ENCODE assay signal across 8 cellular contexts in the genomic region with DNA sequence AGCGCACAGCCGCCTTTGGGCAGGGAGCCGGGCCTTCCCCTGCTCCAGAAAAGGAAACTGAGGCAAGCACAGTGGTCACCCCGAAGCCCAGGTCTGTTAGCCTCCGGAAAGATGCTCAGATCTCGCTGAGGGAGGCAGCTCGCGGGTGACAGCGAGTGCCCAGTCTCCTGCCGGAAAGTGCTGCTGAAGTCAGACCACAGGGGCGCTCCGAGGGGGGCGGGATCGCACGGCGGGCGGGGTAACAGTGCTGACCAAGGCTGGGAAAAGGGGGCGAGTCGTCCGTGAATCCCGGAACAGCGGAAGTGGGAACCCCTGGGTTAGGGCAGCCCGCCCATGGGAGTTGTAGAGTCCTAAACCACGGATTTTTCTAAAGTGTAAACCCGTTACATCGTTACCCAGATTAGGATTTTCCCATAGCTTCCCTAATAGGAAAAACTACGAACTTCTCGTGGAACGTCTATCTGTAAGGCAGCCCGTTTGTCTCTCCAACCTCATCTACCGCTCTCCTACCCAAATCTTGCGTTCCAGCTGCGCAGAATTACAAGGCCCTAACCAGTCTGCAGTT. TPM values are rescaled to one million over a fixed set of nuclear protein-coding genes. Genes with fewer than 3 reads are reported as not detected.
DNase-seq lines count a peak whose midpoint lies in the region; ATAC-seq and TF ChIP-seq lines count a peak whose summit lies in the region.

No MANE protein-coding gene starts in this region.

- TF ChIP-seq CTCF in coronary artery (IDR thresholded peaks at IDR 0.05) = no peak

- H3K27ac ChIP-seq in coronary artery = peak overlapping the region; percentile 83 to 87

- no peaks in the 10 kb centered on the region for H3K9me3 Mint-ChIP-seq in T-helper 1 cell treated with Interleukin-12 subunit alpha and Interleukin-12 subunit beta and Interleukin-4 antibody, amounts not matched to agents 30 μg/mL and 1 μg/mL, for 36 hours

- H3K4me1 Mint-ChIP-seq in T-helper 1 cell treated with Interleukin-12 subunit alpha and Interleukin-12 subunit beta and Interleukin-4 antibody, amounts not matched to agents 30 μg/mL and 1 μg/mL, for 36 hours (ENCODE audit: low read depth) = peaks cover 13% of the 10 kb centered on the region

- peak overlapping the region; percentile 78 for H3K27ac Mint-ChIP-seq in T-helper 1 cell treated with Interleukin-12 subunit alpha and Interleukin-12 subunit beta and Interleukin-4 antibody, amounts not matched to agents 30 μg/mL and 1 μg/mL, for 36 hours

- ATAC-seq in GM19452 (IDR thresholded peaks at IDR 0.05; ENCODE audit: unreplicated experiment) = peak; percentile 30
- ATAC-seq in HG03460 (IDR thresholded peaks at IDR 0.05; ENCODE audit: unreplicated experiment) = peak; percentile 26
- ATAC-seq in left colon = peak; percentile 48

- H3K4me3 ChIP-seq in coronary artery = peak overlapping the region; percentile 84

- intact Hi-C loops in left colon (cut with DNase I, micrococcal nuclease) = no loop called here

- H3K27me3 Mint-ChIP-seq in T-helper 1 cell treated with Interleukin-12 subunit alpha and Interleukin-12 subunit beta and Interleukin-4 antibody, amounts not matched to agents 30 μg/mL and 1 μg/mL, for 36 hours (ENCODE audit: low read depth) = no peaks in the 10 kb centered on the region

- peak overlapping the region; percentile 88 for H3K4me3 Mint-ChIP-seq in T-helper 1 cell treated with Interleukin-12 subunit alpha and Interleukin-12 subunit beta and Interleukin-4 antibody, amounts not matched to agents 30 μg/mL and 1 μg/mL, for 36 hours

- peaks cover 16% of the 10 kb centered on the region for H3K36me3 Mint-ChIP-seq in T-helper 1 cell treated with Interleukin-12 subunit alpha and Interleukin-12 subunit beta and Interleukin-4 antibody, amounts not matched to agents 30 μg/mL and 1 μg/mL, for 36 hours (ENCODE audit: low read depth)

- DNase-seq in DMS53 treated with DMSO at 0.1 percent for 48 hours (lab: John Stamatoyannopoulos, UW; ENCODE audit: unreplicated experiment) (peak; percentile 33), coronary artery (ENCODE audit: low spot score) (peak; percentile 88), left colon (peak; percentile 59 to 60), NCI-H2171 treated with DMSO at 0.1 percent for 48 hours (lab: John Stamatoyannopoulos, UW) (no peak)
- DNase-seq in stimulated activated CD4-positive, alpha-beta T cell treated with anti-CD3 and anti-CD28 coated beads, Interleukin-2, amount 100 ng/mL, for 24 hours = peak; percentile 49 to 59

RNA-seq across cellular contexts. Expression of a gene that starts 0.5 kb away (rescaled TPM):
- total RNA-seq in left colon = 10 to 100 TPM; 33.9 to 41.0 TPM

RNA-seq across cellular contexts. Expression of a gene that starts 0.6 kb away (rescaled TPM):
- 10 to 100 TPM; 16.2 to 26.8 TPM for total RNA-seq in left colon

RNA-seq across cellular contexts. Expression of a gene that starts 24.9 kb away (rescaled TPM):
- not detected for total RNA-seq in left colon

RNA-seq across cellular contexts. Expression of a gene that starts 26.3 kb away (rescaled TPM):
- not detected for total RNA-seq in left colon

RNA-seq across cellular contexts. Expression of a gene that starts 32.2 kb away (rescaled TPM):
- total RNA-seq in left colon = 10 to 100 TPM; 41.4 to 55.5 TPM
